In the genomic region with DNA sequence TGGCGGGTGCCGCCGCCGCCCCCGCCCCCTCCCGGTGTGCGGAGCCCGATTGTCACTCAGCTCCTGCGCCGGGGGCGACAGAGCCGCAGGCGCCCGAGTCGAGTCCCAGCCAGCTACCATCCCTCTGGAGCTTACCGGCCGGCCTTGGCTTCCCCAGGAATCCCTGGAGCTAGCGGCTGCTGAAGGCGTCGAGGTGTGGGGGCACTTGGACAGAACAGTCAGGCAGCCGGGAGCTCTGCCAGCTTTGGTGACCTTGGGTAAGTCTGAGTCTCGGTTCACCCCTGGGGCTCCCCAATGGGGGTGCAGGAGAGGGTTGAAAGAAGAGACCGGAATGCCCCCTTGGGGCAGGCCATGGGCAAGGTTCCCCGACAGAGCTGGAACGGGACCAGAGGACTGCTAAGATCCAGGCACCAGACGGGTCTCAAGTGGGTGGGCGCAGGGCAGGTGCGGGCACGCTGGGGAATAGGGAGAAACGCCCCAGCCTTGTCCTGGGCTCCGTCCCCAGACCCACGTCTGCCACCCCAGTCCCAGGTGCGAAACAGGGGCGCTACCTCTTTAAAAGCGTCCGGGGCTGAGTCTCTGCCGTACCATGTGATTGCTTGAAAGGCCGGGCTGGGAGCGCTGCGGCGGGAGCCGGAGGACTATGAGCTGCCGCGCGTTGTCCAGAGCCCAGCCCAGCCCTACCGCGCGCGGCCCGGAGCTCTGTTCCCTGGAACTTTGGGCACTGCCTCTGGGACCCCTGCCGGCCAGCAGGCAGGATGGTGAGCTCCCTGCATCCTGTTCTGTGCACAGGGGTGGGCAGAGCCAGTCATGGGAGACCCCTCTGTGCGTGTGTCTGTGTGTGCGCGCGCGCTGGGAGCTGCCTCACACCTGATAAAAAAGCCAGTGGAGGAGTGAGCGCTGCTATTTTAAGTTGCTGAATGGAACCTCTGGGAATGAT, we compare ENCODE assay signal across 10 cellular contexts. TPM values are rescaled to one million over a fixed set of nuclear protein-coding genes. Genes with fewer than 3 reads are reported as not detected.
DNase-seq lines count a peak whose midpoint lies in the region; ATAC-seq, FAIRE-seq and TF ChIP-seq lines count a peak whose summit lies in the region.
"Had no signal": no experiment of that assay in that cellular context is flagged by ENCODE, and none has a peak within 500 bp of the region (broad histone marks: within the 10 kb centered on the region; RNA-seq: fewer than 3 reads in every experiment).

TSS of gene ADORA1 (plus strand) at position 55 of the 940 bp plus-strand sequence. CDS start 1,116 bp downstream, outside the sequence.

- peaks cover 24% of the 10 kb centered on the region for H4K20me1 ChIP-seq in K562 (replicated peaks; ENCODE audit: control insufficient read depth, insufficient read depth, low read length)

- H3K4me2 ChIP-seq in K562 (ENCODE audit: insufficient read depth, low read length), result no peak within 1 kb of the TSS

- ATAC-seq in K562 (peak; percentile 74), sciatic nerve (peak; percentile 93), GM18519 (IDR thresholded peaks at IDR 0.05; ENCODE audit: low FRiP score, unreplicated experiment) (no peak), GM19023 (IDR thresholded peaks at IDR 0.05; ENCODE audit: unreplicated experiment) (no peak)

- no peak for FAIRE-seq in K562 (lab: Jason Lieb, UNC)

- under 1% methylated on average over 47 of the region's 57 CpGs for WGBS in K562 (ENCODE audit: insufficient coverage, low coverage, missing lambda C conversion rate)

- no TSS peak for BruUV-seq in K562 (replicated peaks; lab: Mats Ljungman, UMichigan)

- no peak for TF ChIP-seq POLR2A in K562 (conservative IDR thresholded peaks at IDR 0.05)

- peaks cover 0 to 16% of the 10 kb centered on the region in 2 experiments; a peak in 2 of 5 replicates for H3K4me1 ChIP-seq in K562 (replicated peaks in 1 of 2; ENCODE audit: control insufficient read depth in 2 of 2, insufficient read depth in 2 of 2, low read length in 2 of 2)

- H3K9me3 ChIP-seq in K562 (replicated peaks; ENCODE audit: control insufficient read depth, insufficient read depth, low read depth, low read length), result no peaks in the 10 kb centered on the region
- H3K9me3 ChIP-seq in iPS-18c (ENCODE audit: control insufficient read depth, insufficient read depth, low read length), result no peaks in the 10 kb centered on the region

- no peak within 1 kb of the TSS for H3K27ac ChIP-seq in K562 (ENCODE audit: extremely low read depth, low read depth, low read length)

- H3K9ac ChIP-seq in K562 (ENCODE audit: insufficient read depth in 1 of 2, low read depth in 2 of 2, low read length in 2 of 2), result no peak within 1 kb of the TSS

- TF ChIP-seq RAD21 in K562 (CRISPR knock-in tag; conservative IDR thresholded peaks at IDR 0.05 in 1 of 2, IDR thresholded peaks at IDR 0.05 in 1 of 2), result no peak

- no peaks in the 10 kb centered on the region for H3K79me2 ChIP-seq in K562 (ENCODE audit: control insufficient read depth, insufficient read depth, low read length)

- no peak for TF ChIP-seq EP300 in K562 (IDR thresholded peaks at IDR 0.05; ENCODE audit: low read length)

- H3K4me3 ChIP-seq in K562, result no peak within 1 kb of the TSS
- peak within 1 kb of the TSS; percentile 55 for H3K4me3 ChIP-seq in iPS-18c (ENCODE audit: insufficient read depth, low read depth, low read length)

- no peaks in the 10 kb centered on the region for H3K9me1 ChIP-seq in K562 (ENCODE audit: control insufficient read depth, insufficient read depth, low read length)

- H3K27me3 ChIP-seq in K562 (ENCODE audit: control insufficient read depth in 2 of 2, insufficient read depth in 2 of 2, low read length in 2 of 2), result peaks cover 5 to 67% of the 10 kb centered on the region in 2 experiments; a peak in 4 of 5 replicates

- DNase-seq in NCI-H1436 (lab: John Stamatoyannopoulos, UW) (peak; percentile 36), NCI-H1436 treated with DMSO at 0.1 percent for 48 hours (lab: John Stamatoyannopoulos, UW) (no peak), NCI-H1694 treated with DMSO at 0.1 percent for 48 hours (lab: John Stamatoyannopoulos, UW) (peak; percentile 64), K562 (ENCODE audit: extremely low read depth in 1 of 4, low spot score in 3 of 4) (peak in 1 of 4 experiments; percentile 32), sciatic nerve (ENCODE audit: low spot score) (peak; percentile 82)
- DNase-seq: CD4-positive, CD25-positive, alpha-beta regulatory T cell had no signal

- POLR2A ChIA-PET in K562 (lab: Yijun Ruan, JAX), result interaction anchor here (0.6 to 1.5 kb wide), 5 partner anchors 10 to 82 kb away, joined by 3 to 4 read pairs (median 3); no protein-coding TSS in a partner anchor

- intact Hi-C loops in K562 (cut with micrococcal nuclease), result no loop called here
- intact Hi-C loops in sciatic nerve (cut with DNase I), result no loop called here

- CTCF ChIA-PET in K562 (lab: Yijun Ruan, JAX; ENCODE audit: low intra/inter-chr PET ratio), result no interaction called here

- no peaks in the 10 kb centered on the region for H3K36me3 ChIP-seq in K562 (ENCODE audit: control insufficient read depth, insufficient read depth, low read length)

- TF ChIP-seq CTCF in K562 (IDR thresholded peaks at IDR 0.05 in 2 of 3, conservative IDR thresholded peaks at IDR 0.05 in 1 of 3; ENCODE audit: insufficient read depth in 2 of 3, low read depth in 1 of 3, low read length in 3 of 3), result no peak

- no peak within 1 kb of the TSS for H2AFZ ChIP-seq in K562 (ENCODE audit: low read depth, low read length)

- in situ Hi-C loops in K562 (cut with MboI), result no loop called here

TF ChIP-seq in K562, 482 proteins besides CTCF, POLR2A, EP300 and RAD21 (continues in another document):
- TF ChIP-seq, protein P1, sequence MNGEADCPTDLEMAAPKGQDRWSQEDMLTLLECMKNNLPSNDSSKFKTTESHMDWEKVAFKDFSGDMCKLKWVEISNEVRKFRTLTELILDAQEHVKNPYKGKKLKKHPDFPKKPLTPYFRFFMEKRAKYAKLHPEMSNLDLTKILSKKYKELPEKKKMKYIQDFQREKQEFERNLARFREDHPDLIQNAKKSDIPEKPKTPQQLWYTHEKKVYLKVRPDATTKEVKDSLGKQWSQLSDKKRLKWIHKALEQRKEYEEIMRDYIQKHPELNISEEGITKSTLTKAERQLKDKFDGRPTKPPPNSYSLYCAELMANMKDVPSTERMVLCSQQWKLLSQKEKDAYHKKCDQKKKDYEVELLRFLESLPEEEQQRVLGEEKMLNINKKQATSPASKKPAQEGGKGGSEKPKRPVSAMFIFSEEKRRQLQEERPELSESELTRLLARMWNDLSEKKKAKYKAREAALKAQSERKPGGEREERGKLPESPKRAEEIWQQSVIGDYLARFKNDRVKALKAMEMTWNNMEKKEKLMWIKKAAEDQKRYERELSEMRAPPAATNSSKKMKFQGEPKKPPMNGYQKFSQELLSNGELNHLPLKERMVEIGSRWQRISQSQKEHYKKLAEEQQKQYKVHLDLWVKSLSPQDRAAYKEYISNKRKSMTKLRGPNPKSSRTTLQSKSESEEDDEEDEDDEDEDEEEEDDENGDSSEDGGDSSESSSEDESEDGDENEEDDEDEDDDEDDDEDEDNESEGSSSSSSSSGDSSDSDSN (IDR thresholded peaks at IDR 0.05; ENCODE audit: borderline replicate concordance in 1 of 2, low read depth in 2 of 2, low read length in 2 of 2), result 0 out of 4 replicates have a peak, but pooled peaks of 1 of the 2 experiments have one; percentile 44
- TF ChIP-seq, protein P2, sequence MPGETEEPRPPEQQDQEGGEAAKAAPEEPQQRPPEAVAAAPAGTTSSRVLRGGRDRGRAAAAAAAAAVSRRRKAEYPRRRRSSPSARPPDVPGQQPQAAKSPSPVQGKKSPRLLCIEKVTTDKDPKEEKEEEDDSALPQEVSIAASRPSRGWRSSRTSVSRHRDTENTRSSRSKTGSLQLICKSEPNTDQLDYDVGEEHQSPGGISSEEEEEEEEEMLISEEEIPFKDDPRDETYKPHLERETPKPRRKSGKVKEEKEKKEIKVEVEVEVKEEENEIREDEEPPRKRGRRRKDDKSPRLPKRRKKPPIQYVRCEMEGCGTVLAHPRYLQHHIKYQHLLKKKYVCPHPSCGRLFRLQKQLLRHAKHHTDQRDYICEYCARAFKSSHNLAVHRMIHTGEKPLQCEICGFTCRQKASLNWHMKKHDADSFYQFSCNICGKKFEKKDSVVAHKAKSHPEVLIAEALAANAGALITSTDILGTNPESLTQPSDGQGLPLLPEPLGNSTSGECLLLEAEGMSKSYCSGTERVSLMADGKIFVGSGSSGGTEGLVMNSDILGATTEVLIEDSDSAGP (CRISPR knock-in tag; IDR thresholded peaks at IDR 0.05), result peak; percentile 70
- TF ChIP-seq, protein P3, sequence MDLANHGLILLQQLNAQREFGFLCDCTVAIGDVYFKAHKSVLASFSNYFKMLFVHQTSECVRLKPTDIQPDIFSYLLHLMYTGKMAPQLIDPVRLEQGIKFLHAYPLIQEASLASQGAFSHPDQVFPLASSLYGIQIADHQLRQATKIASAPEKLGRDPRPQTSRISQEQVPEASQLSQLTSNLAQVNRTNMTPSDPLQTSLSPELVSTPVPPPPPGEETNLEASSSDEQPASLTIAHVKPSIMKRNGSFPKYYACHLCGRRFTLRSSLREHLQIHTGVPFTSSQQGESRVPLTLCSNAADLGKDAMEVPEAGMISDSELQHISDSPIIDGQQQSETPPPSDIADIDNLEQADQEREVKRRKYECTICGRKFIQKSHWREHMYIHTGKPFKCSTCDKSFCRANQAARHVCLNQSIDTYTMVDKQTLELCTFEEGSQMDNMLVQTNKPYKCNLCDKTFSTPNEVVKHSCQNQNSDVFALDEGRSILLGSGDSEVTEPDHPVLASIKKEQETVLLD (IDR thresholded peaks at IDR 0.05), result no peak
- TF ChIP-seq ZNF384 (IDR thresholded peaks at IDR 0.05; ENCODE audit: low read depth, low read length), result no peak

RNA-seq across cellular contexts. Expression of gene ADORA1, which starts in this region (rescaled TPM):
- not detected in 2 replicates for total RNA-seq in K562 (2011; cell fraction: chromatin; rRNA removed; ENCODE audit: low replicate concordance)
- total RNA-seq in K562 (2011; cell fraction: nucleolus; rRNA removed), result not detected in 2 replicates
- total RNA-seq in K562 (2011; cell fraction: nucleoplasm; rRNA removed), result not detected in 2 replicates
- total RNA-seq in K562 (2014; rRNA removed) (not detected in 2 replicates), K562 (2014; rRNA removed; fragmentation: Illumina TruSeq; extraction: Trizol) (not detected in 2 replicates), K562 (2015; rRNA removed; fragmentation: Illumina TruSeq; extraction: Trizol) (not detected in 2 replicates), K562 (2021) (not detected in 2 replicates), sciatic nerve (1.8 TPM)
- polyA plus RNA-seq in K562 (2011; rRNA removed) (not detected in 2 replicates), K562 (2014; fragmentation: Illumina TruSeq; extraction: Trizol) (not detected in 2 replicates), K562 (2014; fragmentation: Nextera tagmentation; extraction: Ambion mirVana) (not detected), K562 (2014; rRNA removed) (not detected in 2 replicates)
- polyA plus RNA-seq in K562 (2011; cell fraction: cytosol; rRNA removed), result not detected in 2 replicates
- polyA plus RNA-seq in K562 (2011; cell fraction: nucleus; rRNA removed), result not detected in 2 replicates
- 0.12 TPM in 1 of 2 replicates, not detected in the other for polyA plus RNA-seq in K562 (2012)
- not detected in 2 replicates for polyA minus RNA-seq in K562 (2011; rRNA and poly(A)+ RNA removed)
- not detected in 2 replicates for polyA minus RNA-seq in K562 (2011; cell fraction: cytosol; rRNA and poly(A)+ RNA removed)
- not detected in 2 replicates for polyA minus RNA-seq in K562 (2011; cell fraction: nucleus; rRNA and poly(A)+ RNA removed)
- total RNA-seq: activated CD8-positive, alpha-beta memory T cell treated with anti-CD3 and anti-CD28 coated beads for 36 hours; CD4-positive, CD25-positive, alpha-beta regulatory T cell had no signal
- polyA plus RNA-seq: CD4-positive, CD25-positive, alpha-beta regulatory T cell had no signal

Comparison
In these comparisons a context has a peak if more than half of its experiments do, and no peak if none do; other contexts are left out.
1. Peak in ATAC-seq in K562; RNA of the gene not detected or under 1 TPM.